ENCODE assay signal across 26 cellular contexts in genomic region chr21:36762636-36763035, GRCh38.
"Had no signal": no experiment of that assay in that cellular context is flagged by ENCODE, and none has a peak within 500 bp of the region (broad histone marks: within the 10 kb centered on the region; RNA-seq: fewer than 3 reads in every experiment).

No MANE protein-coding gene starts in this region.

- H3K27ac Mint-ChIP-seq: mesothelial cell of epicardium; naive B cell; natural killer cell treated with Interleukin-12 subunit alpha and Interleukin-12 subunit beta and Interleukin-15 and Interleukin-18, amount 100 ng/mL, for 72 hours had no signal

- H3K4me1 ChIP-seq: pancreas, suprapubic skin, thyroid gland, vagina had no signal

- H3K9me3 ChIP-seq: gastrocnemius medialis, mucosa of descending colon, pancreas, suprapubic skin, thyroid gland, vagina had no signal

- FAIRE-seq: colon, keratinocyte, pancreas had no signal

- H3K4me1 Mint-ChIP-seq: naive B cell had no signal

- H3K27ac ChIP-seq: dorsolateral prefrontal cortex, gastrocnemius medialis, pancreas, suprapubic skin, thyroid gland, vagina had no signal

- H3K4me3 Mint-ChIP-seq: mesothelial cell of epicardium; naive B cell; natural killer cell treated with Interleukin-12 subunit alpha and Interleukin-12 subunit beta and Interleukin-15 and Interleukin-18, amount 100 ng/mL, for 72 hours; stimulated activated naive CD8-positive, alpha-beta T cell treated with anti-CD3 and anti-CD28 coated beads, Interleukin-15, amount 100 ng/mL, for 72 hours had no signal

- H3K4me3 ChIP-seq: dorsolateral prefrontal cortex, gastrocnemius medialis, lung, mucosa of descending colon, pancreas, smooth muscle cell, suprapubic skin, thyroid gland, vagina had no signal

- H3K4me2 ChIP-seq: smooth muscle cell had no signal

- DNase-seq: dorsolateral prefrontal cortex; effector CD4-positive, alpha-beta T cell; gastrocnemius medialis; mesenchymal stem cell; mucosa of descending colon; naive B cell; occipital lobe; pancreas; stimulated activated CD4-positive, alpha-beta T cell treated with anti-CD3 and anti-CD28 coated beads, Interleukin-12 subunit alpha, Interleukin-12 subunit beta, amount 100 ng/mL, for 4 hours; stimulated activated CD4-positive, alpha-beta T cell treated with anti-CD3 and anti-CD28 coated beads, Interleukin-1b, Interleukin-23, amount 100 ng/mL, for 48 hours; stimulated activated CD4-positive, alpha-beta T cell treated with anti-CD3 and anti-CD28 coated beads, Interleukin-4, amount 100 ng/mL, for 1 hour; stimulated activated CD8-positive, alpha-beta memory T cell treated with anti-CD3 and anti-CD28 coated beads, Interleukin-4, amount 100 ng/mL, for 48 hours; stimulated activated naive CD4-positive, alpha-beta T cell; stimulated activated naive CD8-positive, alpha-beta T cell treated with anti-CD3 and anti-CD28 coated beads, Interleukin-15, amount 100 ng/mL, for 72 hours; thyroid gland; trophoblast cell had no signal

- H3K27me3 Mint-ChIP-seq: naive B cell; natural killer cell treated with Interleukin-12 subunit alpha and Interleukin-12 subunit beta and Interleukin-15 and Interleukin-18, amount 100 ng/mL, for 72 hours; stimulated activated naive CD8-positive, alpha-beta T cell treated with anti-CD3 and anti-CD28 coated beads, Interleukin-15, amount 100 ng/mL, for 72 hours had no signal

- ATAC-seq: gastrocnemius medialis; left lobe of liver; mucosa of descending colon; natural killer cell treated with Interleukin-12 subunit alpha and Interleukin-12 subunit beta and Interleukin-15 and Interleukin-18, amount 100 ng/mL, for 72 hours; sciatic nerve; stimulated activated naive CD8-positive, alpha-beta T cell treated with anti-CD3 and anti-CD28 coated beads, Interleukin-15, amount 100 ng/mL, for 72 hours had no signal

- H3K36me3 Mint-ChIP-seq: natural killer cell treated with Interleukin-12 subunit alpha and Interleukin-12 subunit beta and Interleukin-15 and Interleukin-18, amount 100 ng/mL, for 72 hours had no signal

- H3K36me3 ChIP-seq: pancreas, thyroid gland, vagina had no signal

- H3K9me3 Mint-ChIP-seq: mesothelial cell of epicardium; naive B cell; natural killer cell treated with Interleukin-12 subunit alpha and Interleukin-12 subunit beta and Interleukin-15 and Interleukin-18, amount 100 ng/mL, for 72 hours; stimulated activated naive CD8-positive, alpha-beta T cell treated with anti-CD3 and anti-CD28 coated beads, Interleukin-15, amount 100 ng/mL, for 72 hours had no signal

- H3K27me3 ChIP-seq: dorsolateral prefrontal cortex, gastrocnemius medialis, pancreas, suprapubic skin, thyroid gland, vagina had no signal
